In the genomic region with DNA sequence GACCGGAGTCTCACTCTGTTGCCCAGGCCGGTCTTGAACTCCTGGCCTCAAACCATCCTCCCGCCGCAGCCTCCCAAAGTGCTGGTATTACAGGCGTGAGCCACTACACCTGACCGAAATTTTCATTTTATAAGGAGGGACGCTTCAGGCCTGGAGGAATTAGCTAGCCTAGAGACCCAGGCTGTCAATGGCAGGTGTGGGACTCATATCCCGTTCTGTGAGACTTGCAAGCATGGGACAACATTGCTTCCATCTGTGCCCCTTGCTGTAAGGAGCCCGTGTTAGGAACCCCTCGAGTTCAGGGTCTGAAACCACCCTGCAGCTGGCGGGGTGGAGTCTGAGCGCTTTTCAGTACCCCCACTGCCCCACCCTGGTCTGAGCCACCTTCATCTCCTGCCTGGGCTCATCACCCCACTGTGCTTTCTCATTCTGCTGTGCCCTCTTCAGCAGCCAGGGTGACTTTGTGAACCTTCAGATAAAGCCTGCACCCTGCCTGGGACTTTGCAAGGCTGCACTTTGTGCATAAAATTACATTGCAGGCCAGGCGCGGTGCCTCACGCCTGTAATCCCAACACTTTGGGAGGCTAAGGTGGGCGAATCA, we compare ENCODE assay signal across 9 cellular contexts. TPM values are rescaled to one million over a fixed set of nuclear protein-coding genes. Genes with fewer than 3 reads are reported as not detected.
DNase-seq lines count a peak whose midpoint lies in the region; ATAC-seq and TF ChIP-seq lines count a peak whose summit lies in the region.
"Had no signal": no experiment of that assay in that cellular context is flagged by ENCODE, and none has a peak within 500 bp of the region (broad histone marks: within the 10 kb centered on the region; RNA-seq: fewer than 3 reads in every experiment).

No MANE protein-coding gene starts in this region.

- DNase-seq in left ventricle myocardium inferior (no peak), left cardiac atrium (no peak), mesothelial cell of epicardium (ENCODE audit: low spot score in 2 of 2, unreplicated experiment in 2 of 2) (no peak), aorta (peak; percentile 42 to 72), mesendoderm (no peak), ecto neural progenitor cell (ENCODE audit: low spot score) (no peak), G401 (ENCODE audit: low spot score) (no peak)
- no peak for DNase-seq in activated naive CD8-positive, alpha-beta T cell treated with anti-CD3 and anti-CD28 coated beads, Interleukin-2, amount 50 U/mL, for 24 hours
- DNase-seq: COR-L47 had no signal

- 85 to 88% methylated on average over 16 of the region's 16 CpGs for whole genome bisulfite sequencing in aorta, 2 donors
- no CpG with 5 or more reads among the region's 16 CpGs for WGBS in mesendoderm (ENCODE audit: extremely low coverage, insufficient coverage, low lambda C conversion rate)

- H3K4me3 ChIP-seq in left ventricle myocardium inferior (no peak overlapping the region), aorta (ENCODE audit: low read length in 2 of 2) (no peak overlapping the region), mesendoderm (ENCODE audit: low read length) (no peak overlapping the region)

- no peak overlapping the region for H3K23ac ChIP-seq in mesendoderm (ENCODE audit: low read length)

- no peaks in the 10 kb centered on the region for H3K27me3 Mint-ChIP-seq in activated naive CD8-positive, alpha-beta T cell treated with anti-CD3 and anti-CD28 coated beads, Interleukin-2, amount 50 U/mL, for 24 hours
- no peaks in the 10 kb centered on the region for H3K27me3 Mint-ChIP-seq in mesothelial cell of epicardium (ENCODE audit: low read depth)

- H4K8ac ChIP-seq in mesendoderm (ENCODE audit: low read depth, low read length): no peak overlapping the region

- H3K9me3 ChIP-seq in left ventricle myocardium inferior (replicated peaks): no peaks in the 10 kb centered on the region
- no peaks in the 10 kb centered on the region for H3K9me3 ChIP-seq in aorta (ENCODE audit: control insufficient read depth, low read length)

- no peak overlapping the region for H3K18ac ChIP-seq in mesendoderm (ENCODE audit: low read length)

- H3K4me1 ChIP-seq in left ventricle myocardium inferior: peaks cover 33% of the 10 kb centered on the region
- H3K4me1 ChIP-seq in aorta (ENCODE audit: control insufficient read depth in 1 of 2, insufficient read depth in 2 of 2, low read length in 2 of 2): no peaks in the 10 kb centered on the region
- H3K4me1 ChIP-seq in mesendoderm (ENCODE audit: control insufficient read depth, low read depth, low read length): no peaks in the 10 kb centered on the region

- no peak overlapping the region for H3K9ac ChIP-seq in mesendoderm (ENCODE audit: low read length)

- in situ Hi-C loops in G401 (cut with HindIII; ENCODE audit: low sequenced_read_pairs): no loop called here

- no peaks in the 10 kb centered on the region for H3K9me3 Mint-ChIP-seq in activated naive CD8-positive, alpha-beta T cell treated with anti-CD3 and anti-CD28 coated beads, Interleukin-2, amount 50 U/mL, for 24 hours
- no peaks in the 10 kb centered on the region for H3K9me3 Mint-ChIP-seq in mesothelial cell of epicardium

- H3K79me1 ChIP-seq in mesendoderm (ENCODE audit: low read length): peaks cover 3% of the 10 kb centered on the region

- no peak overlapping the region for H3K4me2 ChIP-seq in mesendoderm (ENCODE audit: low read length)

- no peak overlapping the region for H2BK15ac ChIP-seq in mesendoderm (replicated peaks; ENCODE audit: low read depth)

- no peak for TF ChIP-seq CTCF in left ventricle myocardium inferior (IDR thresholded peaks at IDR 0.05; ENCODE audit: borderline replicate concordance)
- TF ChIP-seq CTCF in mesothelial cell of epicardium (IDR thresholded peaks at IDR 0.05; ENCODE audit: unreplicated experiment): no peak

- no peak overlapping the region for H2BK5ac ChIP-seq in mesendoderm (ENCODE audit: low read length)

- peaks cover 38% of the 10 kb centered on the region for H3K4me1 Mint-ChIP-seq in activated naive CD8-positive, alpha-beta T cell treated with anti-CD3 and anti-CD28 coated beads, Interleukin-2, amount 50 U/mL, for 24 hours
- H3K4me1 Mint-ChIP-seq in mesothelial cell of epicardium: peaks cover 5% of the 10 kb centered on the region

- H3K36me3 Mint-ChIP-seq in activated naive CD8-positive, alpha-beta T cell treated with anti-CD3 and anti-CD28 coated beads, Interleukin-2, amount 50 U/mL, for 24 hours (ENCODE audit: low read depth): peaks cover 22% of the 10 kb centered on the region
- peaks cover 7% of the 10 kb centered on the region for H3K36me3 Mint-ChIP-seq in mesothelial cell of epicardium

- ATAC-seq in left cardiac atrium (no peak), aorta (ENCODE audit: low FRiP score) (no peak)
- ATAC-seq in activated naive CD8-positive, alpha-beta T cell treated with anti-CD3 and anti-CD28 coated beads, Interleukin-2, amount 50 U/mL, for 24 hours: no peak

- peaks cover 11% of the 10 kb centered on the region for H3K79me2 ChIP-seq in mesendoderm (ENCODE audit: control insufficient read depth, insufficient read depth, low read length)

- no peak overlapping the region for H3K4ac ChIP-seq in mesendoderm (ENCODE audit: low read depth, low read length)

- H3K27ac ChIP-seq in left ventricle myocardium inferior (replicated peaks) (peak overlapping the region; percentile 89), aorta (ENCODE audit: low read depth in 1 of 2, low read length in 2 of 2) (no peak overlapping the region), mesendoderm (ENCODE audit: low read depth, low read length) (no peak overlapping the region)

- H2BK120ac ChIP-seq in mesendoderm (ENCODE audit: low read depth, low read length): no peak overlapping the region

- peak overlapping the region; percentile 94 for H3K4me3 Mint-ChIP-seq in activated naive CD8-positive, alpha-beta T cell treated with anti-CD3 and anti-CD28 coated beads, Interleukin-2, amount 50 U/mL, for 24 hours
- H3K4me3 Mint-ChIP-seq in mesothelial cell of epicardium: peak overlapping the region; percentile 55

- H3K27me3 ChIP-seq in left ventricle myocardium inferior (ENCODE audit: low read depth) (no peaks in the 10 kb centered on the region), aorta (ENCODE audit: control insufficient read depth in 1 of 2, insufficient read depth in 2 of 2, low read length in 1 of 2) (no peaks in the 10 kb centered on the region), mesendoderm (ENCODE audit: insufficient read depth, low read length, poor library complexity) (no peaks in the 10 kb centered on the region)

- peaks cover 21% of the 10 kb centered on the region for H3K36me3 ChIP-seq in left ventricle myocardium inferior
- H3K36me3 ChIP-seq in aorta (ENCODE audit: control insufficient read depth in 1 of 2, insufficient read depth in 2 of 2, low read length in 1 of 2): no peaks in the 10 kb centered on the region
- H3K36me3 ChIP-seq in mesendoderm (ENCODE audit: control insufficient read depth, insufficient read depth, low read length): peaks cover 2% of the 10 kb centered on the region

- intact Hi-C loops in left ventricle myocardium inferior (cut with micrococcal nuclease): no loop called here
- intact Hi-C loops in left cardiac atrium (cut with DNase I): no loop called here
- intact Hi-C loops in aorta (cut with DNase I): no loop called here

- no peak overlapping the region for H3K56ac ChIP-seq in mesendoderm (ENCODE audit: low read length)

- no peak overlapping the region for H4K5ac ChIP-seq in mesendoderm (ENCODE audit: low read length)

- no peak overlapping the region for H3K27ac Mint-ChIP-seq in activated naive CD8-positive, alpha-beta T cell treated with anti-CD3 and anti-CD28 coated beads, Interleukin-2, amount 50 U/mL, for 24 hours
- H3K27ac Mint-ChIP-seq in mesothelial cell of epicardium: no peak overlapping the region

- H2AK5ac ChIP-seq in mesendoderm (ENCODE audit: low read length): no peak overlapping the region

RNA-seq across cellular contexts. Expression of a gene that starts 1.3 kb away (rescaled TPM):
- total RNA-seq in left ventricle myocardium inferior (6.0 TPM), left cardiac atrium (10 to 100 TPM in 1 of 2 donors, 1 to 10 TPM in 1; 8.6 to 11.9 TPM), mesothelial cell of epicardium (20.9 to 24.3 TPM (median 24.1 TPM) in 3 replicates), aorta (10 to 100 TPM; 15.5 to 19.7 TPM)
- 10 to 100 TPM in 1 of 2 donors, 1 to 10 TPM in 1; 3.6 to 18.0 TPM for polyA plus RNA-seq in aorta
- 9.9 TPM for polyA plus RNA-seq in mesendoderm (2013, experiment 1 of 2)
- 9.7 TPM for polyA plus RNA-seq in mesendoderm (2013, experiment 2 of 2)
- total RNA-seq in G401 (2014; rRNA removed; shearing (Covaris generic)): 7.8 and 8.7 TPM in 2 replicates

RNA-seq across cellular contexts. Expression of a gene that starts 34.9 kb away (rescaled TPM):
- 49.5 TPM for total RNA-seq in left ventricle myocardium inferior
- total RNA-seq in left cardiac atrium: 100 to 1,000 TPM in 1 of 2 donors, 10 to 100 TPM in 1; 90.8 to 122 TPM
- total RNA-seq in mesothelial cell of epicardium: 125 to 145 TPM (median 144 TPM) in 3 replicates
- 100 to 1,000 TPM; 137 to 138 TPM for total RNA-seq in aorta
- polyA plus RNA-seq in aorta: 100 to 1,000 TPM; 100 to 131 TPM
- 72.8 TPM for polyA plus RNA-seq in mesendoderm (2013, experiment 1 of 2)
- polyA plus RNA-seq in mesendoderm (2013, experiment 2 of 2): 72.0 TPM
- total RNA-seq in G401 (2014; rRNA removed; shearing (Covaris generic)): 74.5 and 105 TPM in 2 replicates

Comparison
In these comparisons a context has a peak if more than half of its experiments do, and no peak if none do; other contexts are left out.
1. DNase-seq: peak in aorta (2 of 2); none in left ventricle myocardium inferior (single experiment), left cardiac atrium (single experiment), activated naive CD8-positive, alpha-beta T cell treated with anti-CD3 and anti-CD28 coated beads, Interleukin-2, amount 50 U/mL, for 24 hours (single experiment), mesothelial cell of epicardium (0 of 2), mesendoderm (single experiment), ecto neural progenitor cell (single experiment) and G401 (single experiment).